In the genomic region with DNA sequence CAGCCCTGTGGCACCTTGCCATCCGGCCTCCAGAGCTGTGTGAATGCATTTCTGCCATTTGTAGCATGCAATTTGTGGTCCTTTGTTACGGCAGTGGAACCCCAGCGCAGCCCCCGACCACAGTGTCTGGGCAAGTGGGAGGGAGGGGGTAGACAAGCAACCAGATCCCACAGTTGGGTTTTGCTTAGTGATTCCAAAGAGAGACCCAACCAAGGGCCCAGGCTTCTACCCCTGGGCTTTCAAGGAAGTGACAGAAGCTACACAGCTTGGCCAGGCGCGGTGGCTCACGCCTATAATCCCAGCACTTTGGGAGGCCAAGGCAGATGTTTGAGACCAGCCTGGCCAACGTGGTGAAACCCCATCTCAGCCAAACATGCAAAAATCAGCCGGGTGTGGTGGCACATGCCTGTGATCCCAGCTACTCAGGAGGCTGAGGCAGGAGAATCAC, we compare ENCODE assay signal across 31 cellular contexts. TPM values are rescaled to one million over a fixed set of nuclear protein-coding genes. Genes with fewer than 3 reads are reported as not detected.
DNase-seq lines count a peak whose midpoint lies in the region; ATAC-seq and TF ChIP-seq lines count a peak whose summit lies in the region.
"Had no signal": no experiment of that assay in that cellular context is flagged by ENCODE, and none has a peak within 500 bp of the region (broad histone marks: within the 10 kb centered on the region; RNA-seq: fewer than 3 reads in every experiment).

No MANE protein-coding gene starts in this region.

- H3K27me3 ChIP-seq in right cardiac atrium (ENCODE audit: control insufficient read depth, insufficient read depth) = no peaks in the 10 kb centered on the region
- H3K27me3 ChIP-seq in ascending aorta = no peaks in the 10 kb centered on the region
- H3K27me3 ChIP-seq: SJCRH30 had no signal

- DNase-seq in activated CD4-positive, alpha-beta T cell treated with anti-CD3 and anti-CD28 coated beads, Interleukin-2, amount 10 ng/mL, durations not matched to agents 24 days and 14 days = peak; percentile 56
- DNase-seq in activated CD4-positive, alpha-beta T cell treated with anti-CD3 and anti-CD28 coated beads for 36 hours = no peak
- DNase-seq in right cardiac atrium (peak in 2 of 3 donors; percentile 46 to 59), left cardiac atrium (no peak), neural crest cell (ENCODE audit: low read depth, low spot score) (no peak), ascending aorta (ENCODE audit: low spot score in 2 of 2) (no peak), NCI-H2171 treated with DMSO at 0.1 percent for 48 hours (lab: John Stamatoyannopoulos, UW) (no peak), foreskin melanocyte (no peak)
- DNase-seq: activated CD4-positive, alpha-beta T cell treated with anti-CD3 and anti-CD28 coated beads for 4 hours; activated T-cell treated with anti-CD3 and anti-CD28 coated beads, Interleukin-2, amount 50 U/mL, for 24 hours; amniotic stem cell; C1 segment of cervical spinal cord; COR-L47; DND-41; effector CD8-positive, alpha-beta T cell; MM.1S; NCI-H1436; NCI-H345; psoas muscle; SJCRH30; stimulated activated CD4-positive, alpha-beta T cell treated with anti-CD3 and anti-CD28 coated beads, Interleukin-15, amount 100 ng/mL, for 24 hours; stimulated activated CD4-positive, alpha-beta T cell treated with anti-CD3 and anti-CD28 coated beads, Interleukin-4, amount 100 ng/mL, for 4 hours; SW 1271; T-helper 9 cell; trophoblast cell had no signal

- H3K4me1 ChIP-seq in right cardiac atrium (ENCODE audit: control insufficient read depth, insufficient read depth, low read length) (peaks cover 3% of the 10 kb centered on the region), ascending aorta (peaks cover 10 to 21% of the 10 kb centered on the region in 2 donors)

- H3K27me3 Mint-ChIP-seq in activated CD4-positive, alpha-beta T cell treated with anti-CD3 and anti-CD28 coated beads, Interleukin-2, amount 10 ng/mL, durations not matched to agents 24 days and 14 days = no peaks in the 10 kb centered on the region
- no peaks in the 10 kb centered on the region for H3K27me3 Mint-ChIP-seq in activated CD4-positive, alpha-beta T cell treated with anti-CD3 and anti-CD28 coated beads for 36 hours
- H3K27me3 Mint-ChIP-seq in neural crest cell (ENCODE audit: low read depth) = peaks cover 4% of the 10 kb centered on the region
- H3K27me3 Mint-ChIP-seq: activated T-cell treated with anti-CD3 and anti-CD28 coated beads, Interleukin-2, amount 50 U/mL, for 24 hours had no signal

- ATAC-seq in activated CD4-positive, alpha-beta T cell treated with anti-CD3 and anti-CD28 coated beads for 36 hours = no peak
- no peak for ATAC-seq in right cardiac atrium
- no peak for ATAC-seq in left cardiac atrium
- ATAC-seq: left lobe of liver, psoas muscle had no signal

- WGBS in right cardiac atrium = 91% methylated on average over 9 of the region's 9 CpGs

- H3K9me3 ChIP-seq in right cardiac atrium (ENCODE audit: control insufficient read depth, low read length) (no peaks in the 10 kb centered on the region), ascending aorta (no peaks in the 10 kb centered on the region)
- H3K9me3 ChIP-seq: psoas muscle, SJCRH30 had no signal

- POLR2A ChIA-PET in activated CD4-positive, alpha-beta T cell treated with anti-CD3 and anti-CD28 coated beads for 36 hours (lab: Charles Lee) = no interaction called here

- H3K4me3 Mint-ChIP-seq in activated CD4-positive, alpha-beta T cell treated with anti-CD3 and anti-CD28 coated beads, Interleukin-2, amount 10 ng/mL, durations not matched to agents 24 days and 14 days = no peak overlapping the region
- no peak overlapping the region for H3K4me3 Mint-ChIP-seq in activated CD4-positive, alpha-beta T cell treated with anti-CD3 and anti-CD28 coated beads for 36 hours
- peak overlapping the region; percentile 59 for H3K4me3 Mint-ChIP-seq in neural crest cell
- H3K4me3 Mint-ChIP-seq: memory B cell had no signal

- peaks cover 2% of the 10 kb centered on the region for H3K9me3 Mint-ChIP-seq in activated CD4-positive, alpha-beta T cell treated with anti-CD3 and anti-CD28 coated beads, Interleukin-2, amount 10 ng/mL, durations not matched to agents 24 days and 14 days
- no peaks in the 10 kb centered on the region for H3K9me3 Mint-ChIP-seq in activated CD4-positive, alpha-beta T cell treated with anti-CD3 and anti-CD28 coated beads for 36 hours (ENCODE audit: low read depth)
- no peaks in the 10 kb centered on the region for H3K9me3 Mint-ChIP-seq in neural crest cell
- H3K9me3 Mint-ChIP-seq: activated T-cell treated with anti-CD3 and anti-CD28 coated beads, Interleukin-2, amount 50 U/mL, for 24 hours; memory B cell had no signal

- peaks cover 8% of the 10 kb centered on the region for H3K36me3 Mint-ChIP-seq in activated CD4-positive, alpha-beta T cell treated with anti-CD3 and anti-CD28 coated beads, Interleukin-2, amount 10 ng/mL, durations not matched to agents 24 days and 14 days (ENCODE audit: low read depth)
- H3K36me3 Mint-ChIP-seq in activated CD4-positive, alpha-beta T cell treated with anti-CD3 and anti-CD28 coated beads for 36 hours (ENCODE audit: low read depth) = peaks cover 10% of the 10 kb centered on the region
- peaks cover 3% of the 10 kb centered on the region for H3K36me3 Mint-ChIP-seq in neural crest cell (ENCODE audit: low read depth)
- H3K36me3 Mint-ChIP-seq: memory B cell had no signal

- no peak overlapping the region for H3K27ac Mint-ChIP-seq in activated CD4-positive, alpha-beta T cell treated with anti-CD3 and anti-CD28 coated beads, Interleukin-2, amount 10 ng/mL, durations not matched to agents 24 days and 14 days
- no peak overlapping the region for H3K27ac Mint-ChIP-seq in activated CD4-positive, alpha-beta T cell treated with anti-CD3 and anti-CD28 coated beads for 36 hours
- H3K27ac Mint-ChIP-seq in neural crest cell (ENCODE audit: unreplicated experiment) = no peak overlapping the region
- H3K27ac Mint-ChIP-seq: activated T-cell treated with anti-CD3 and anti-CD28 coated beads, Interleukin-2, amount 50 U/mL, for 24 hours; memory B cell had no signal

- no peak overlapping the region for H3K4me3 ChIP-seq in right cardiac atrium (ENCODE audit: low read length)
- H3K4me3 ChIP-seq in ascending aorta = no peak overlapping the region
- H3K4me3 ChIP-seq: psoas muscle, SJCRH30 had no signal

- H3K27ac ChIP-seq in right cardiac atrium (ENCODE audit: low read length) (no peak overlapping the region), ascending aorta (no peak overlapping the region)
- H3K27ac ChIP-seq: 22Rv1, epithelial cell of prostate, HL-60, KMS-11, psoas muscle, SJCRH30 had no signal

- intact Hi-C loops in activated CD4-positive, alpha-beta T cell treated with anti-CD3 and anti-CD28 coated beads, Interleukin-2, amount 10 ng/mL, durations not matched to agents 24 days and 14 days (cut with micrococcal nuclease) = no loop called here
- intact Hi-C loops in activated CD4-positive, alpha-beta T cell treated with anti-CD3 and anti-CD28 coated beads for 36 hours (cut with DNase I, micrococcal nuclease) = no loop called here
- intact Hi-C loops in right cardiac atrium (cut with DNase I) (no loop called here), left cardiac atrium (cut with DNase I) (no loop called here), ascending aorta (cut with DNase I) (no loop called here)

- no peaks in the 10 kb centered on the region for H3K36me3 ChIP-seq in ascending aorta
- H3K36me3 ChIP-seq: SJCRH30 had no signal

- CTCF ChIA-PET in activated CD4-positive, alpha-beta T cell treated with anti-CD3 and anti-CD28 coated beads for 36 hours (lab: Charles Lee) = interaction anchor here (0.9 to 1.7 kb wide), 4 partner anchors 8 to 66 kb away, joined by 3 to 5 read pairs (median 4); no protein-coding TSS in a partner anchor

- TF ChIP-seq CTCF in neural crest cell (conservative IDR thresholded peaks at IDR 0.05) (no peak), ascending aorta (IDR thresholded peaks at IDR 0.05) (no peak)

- H3K4me1 Mint-ChIP-seq in activated CD4-positive, alpha-beta T cell treated with anti-CD3 and anti-CD28 coated beads, Interleukin-2, amount 10 ng/mL, durations not matched to agents 24 days and 14 days = peaks cover 12% of the 10 kb centered on the region
- peaks cover 8% of the 10 kb centered on the region for H3K4me1 Mint-ChIP-seq in activated CD4-positive, alpha-beta T cell treated with anti-CD3 and anti-CD28 coated beads for 36 hours
- H3K4me1 Mint-ChIP-seq in neural crest cell = peaks cover 24% of the 10 kb centered on the region

RNA-seq across cellular contexts. Expression of gene ZBTB42, which starts 17.8 kb away (rescaled TPM):
- total RNA-seq in activated CD4-positive, alpha-beta T cell treated with anti-CD3 and anti-CD28 coated beads, Interleukin-2, amount 10 ng/mL, durations not matched to agents 24 days and 14 days = 4.9 and 5.5 TPM in 2 replicates
- 1 to 10 TPM; 1.5 to 2.0 TPM for total RNA-seq in activated CD4-positive, alpha-beta T cell treated with anti-CD3 and anti-CD28 coated beads for 36 hours
- total RNA-seq in right cardiac atrium = 1 to 10 TPM; 6.0 to 7.7 (median 6.6) TPM
- polyA plus RNA-seq in right cardiac atrium = 5.3 TPM
- 1 to 10 TPM; 5.2 to 8.1 TPM for total RNA-seq in left cardiac atrium
- 2.2 and 2.7 TPM in 2 replicates for total RNA-seq in neural crest cell
- total RNA-seq in ascending aorta = 23.5 TPM

RNA-seq across cellular contexts. Expression of gene AKT1, which starts 23.2 kb away (rescaled TPM):
- total RNA-seq in activated CD4-positive, alpha-beta T cell treated with anti-CD3 and anti-CD28 coated beads, Interleukin-2, amount 10 ng/mL, durations not matched to agents 24 days and 14 days = 133 and 143 TPM in 2 replicates
- total RNA-seq in activated CD4-positive, alpha-beta T cell treated with anti-CD3 and anti-CD28 coated beads for 36 hours = 100 to 1,000 TPM; 110 to 126 TPM
- 100 to 1,000 TPM; 120 to 154 (median 126) TPM for total RNA-seq in right cardiac atrium
- 101 TPM for polyA plus RNA-seq in right cardiac atrium
- 100 to 1,000 TPM; 113 to 127 TPM for total RNA-seq in left cardiac atrium
- 179 and 191 TPM in 2 replicates for total RNA-seq in neural crest cell
- 112 TPM for total RNA-seq in ascending aorta

RNA-seq across cellular contexts. Expression of gene CEP170B, which starts 46.3 kb away (rescaled TPM):
- total RNA-seq in activated CD4-positive, alpha-beta T cell treated with anti-CD3 and anti-CD28 coated beads, Interleukin-2, amount 10 ng/mL, durations not matched to agents 24 days and 14 days = 8.3 and 9.0 TPM in 2 replicates
- total RNA-seq in activated CD4-positive, alpha-beta T cell treated with anti-CD3 and anti-CD28 coated beads for 36 hours = 1 to 10 TPM; 3.9 to 4.0 TPM
- 10 to 100 TPM; 10.4 to 19.1 (median 11.9) TPM for total RNA-seq in right cardiac atrium
- 8.4 TPM for polyA plus RNA-seq in right cardiac atrium
- total RNA-seq in left cardiac atrium = 10 to 100 TPM; 12.4 to 17.2 TPM
- 14.0 and 14.4 TPM in 2 replicates for total RNA-seq in neural crest cell
- 39.1 TPM for total RNA-seq in ascending aorta

Comparison
In these comparisons a context has a peak if more than half of its experiments do, and no peak if none do; other contexts are left out.
1. DNase-seq: peak in activated CD4-positive, alpha-beta T cell treated with anti-CD3 and anti-CD28 coated beads, Interleukin-2, amount 10 ng/mL, durations not matched to agents 24 days and 14 days (single experiment) and right cardiac atrium (2 of 3); none in activated CD4-positive, alpha-beta T cell treated with anti-CD3 and anti-CD28 coated beads for 36 hours (single experiment), left cardiac atrium (single experiment), neural crest cell (single experiment), ascending aorta (0 of 2), NCI-H2171 treated with DMSO at 0.1 percent for 48 hours (single experiment) and foreskin melanocyte (single experiment).